In the genomic region with DNA sequence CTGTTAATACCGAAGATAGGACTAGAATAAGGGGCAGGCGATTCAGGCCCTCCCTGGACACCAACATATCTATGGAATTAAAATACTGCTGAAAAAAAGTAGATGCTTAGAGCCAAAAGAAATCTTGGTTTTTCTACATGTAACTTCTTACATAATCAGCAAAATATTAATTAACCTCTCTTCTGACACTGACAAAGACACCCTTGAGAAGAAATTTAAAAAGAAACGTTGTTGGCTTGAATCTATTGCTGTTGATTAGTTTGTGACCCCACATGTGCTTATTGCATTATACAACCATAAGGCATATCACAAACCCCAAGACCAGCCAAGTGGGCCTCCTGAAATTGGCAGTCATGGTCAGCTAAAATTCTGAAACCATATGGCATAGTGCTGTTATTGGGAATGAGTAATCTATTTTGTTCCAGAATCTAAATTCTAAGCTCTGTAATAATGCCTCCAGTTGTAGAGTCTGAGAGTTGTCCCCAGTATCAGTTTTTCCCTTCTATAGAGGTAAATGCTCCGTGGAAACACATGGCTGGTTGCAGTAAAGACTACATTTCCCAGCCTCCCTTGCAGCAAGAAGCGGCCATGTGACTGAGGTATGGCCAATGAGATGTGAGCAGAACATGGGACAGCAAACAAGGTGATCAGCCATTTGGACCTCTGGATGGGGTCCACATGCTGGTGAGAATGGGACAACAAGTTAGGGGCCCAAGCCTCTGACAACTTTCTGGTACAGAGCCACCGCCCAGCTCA, we compare ENCODE assay signal across 1 cellular context.
TF ChIP-seq lines count a peak whose summit lies in the region.

No MANE protein-coding gene starts in this region.

TF ChIP-seq in H1, 55 proteins besides CTCF, POLR2A, EP300 and RAD21 (continued from another document):
- TF ChIP-seq, protein P1, sequence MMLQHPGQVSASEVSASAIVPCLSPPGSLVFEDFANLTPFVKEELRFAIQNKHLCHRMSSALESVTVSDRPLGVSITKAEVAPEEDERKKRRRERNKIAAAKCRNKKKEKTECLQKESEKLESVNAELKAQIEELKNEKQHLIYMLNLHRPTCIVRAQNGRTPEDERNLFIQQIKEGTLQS (IDR thresholded peaks at IDR 0.05; ENCODE audit: insufficient read depth, low read depth, low read length): peak; percentile 89
- TF ChIP-seq TAF7 (optimal IDR thresholded peaks at IDR 0.05; ENCODE audit: borderline replicate concordance, low read depth, low read length) (no peak), ASH2L (IDR thresholded peaks at IDR 0.05; ENCODE audit: low read length) (no peak), CBX8 (IDR thresholded peaks at IDR 0.05; ENCODE audit: borderline replicate concordance, low read depth, low read length) (no peak), CEBPB (IDR thresholded peaks at IDR 0.05; ENCODE audit: low read depth, low read length) (no peak), SP1 (IDR thresholded peaks at IDR 0.05; ENCODE audit: low read depth, low read length) (peak; percentile 63; the same call in 1 of the 2 replicates), SRF (IDR thresholded peaks at IDR 0.05; ENCODE audit: low read depth, low read length) (no peak), HDAC6 (IDR thresholded peaks at IDR 0.05; ENCODE audit: low read depth, low read length) (no peak), SIX5 (IDR thresholded peaks at IDR 0.05; ENCODE audit: low read depth, low read length) (peak; percentile 83), KDM4A (IDR thresholded peaks at IDR 0.05; ENCODE audit: low read depth, low read length, severe bottlenecking) (no peak), EZH2 (IDR thresholded peaks at IDR 0.05; ENCODE audit: low read depth, low read length, severe bottlenecking) (no peak), SUZ12 (IDR thresholded peaks at IDR 0.05; ENCODE audit: low read length) (no peak)
- TF ChIP-seq, protein P2, sequence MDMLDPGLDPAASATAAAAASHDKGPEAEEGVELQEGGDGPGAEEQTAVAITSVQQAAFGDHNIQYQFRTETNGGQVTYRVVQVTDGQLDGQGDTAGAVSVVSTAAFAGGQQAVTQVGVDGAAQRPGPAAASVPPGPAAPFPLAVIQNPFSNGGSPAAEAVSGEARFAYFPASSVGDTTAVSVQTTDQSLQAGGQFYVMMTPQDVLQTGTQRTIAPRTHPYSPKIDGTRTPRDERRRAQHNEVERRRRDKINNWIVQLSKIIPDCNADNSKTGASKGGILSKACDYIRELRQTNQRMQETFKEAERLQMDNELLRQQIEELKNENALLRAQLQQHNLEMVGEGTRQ (IDR thresholded peaks at IDR 0.05; ENCODE audit: low read length): peak; percentile 93
- TF ChIP-seq, protein P3, sequence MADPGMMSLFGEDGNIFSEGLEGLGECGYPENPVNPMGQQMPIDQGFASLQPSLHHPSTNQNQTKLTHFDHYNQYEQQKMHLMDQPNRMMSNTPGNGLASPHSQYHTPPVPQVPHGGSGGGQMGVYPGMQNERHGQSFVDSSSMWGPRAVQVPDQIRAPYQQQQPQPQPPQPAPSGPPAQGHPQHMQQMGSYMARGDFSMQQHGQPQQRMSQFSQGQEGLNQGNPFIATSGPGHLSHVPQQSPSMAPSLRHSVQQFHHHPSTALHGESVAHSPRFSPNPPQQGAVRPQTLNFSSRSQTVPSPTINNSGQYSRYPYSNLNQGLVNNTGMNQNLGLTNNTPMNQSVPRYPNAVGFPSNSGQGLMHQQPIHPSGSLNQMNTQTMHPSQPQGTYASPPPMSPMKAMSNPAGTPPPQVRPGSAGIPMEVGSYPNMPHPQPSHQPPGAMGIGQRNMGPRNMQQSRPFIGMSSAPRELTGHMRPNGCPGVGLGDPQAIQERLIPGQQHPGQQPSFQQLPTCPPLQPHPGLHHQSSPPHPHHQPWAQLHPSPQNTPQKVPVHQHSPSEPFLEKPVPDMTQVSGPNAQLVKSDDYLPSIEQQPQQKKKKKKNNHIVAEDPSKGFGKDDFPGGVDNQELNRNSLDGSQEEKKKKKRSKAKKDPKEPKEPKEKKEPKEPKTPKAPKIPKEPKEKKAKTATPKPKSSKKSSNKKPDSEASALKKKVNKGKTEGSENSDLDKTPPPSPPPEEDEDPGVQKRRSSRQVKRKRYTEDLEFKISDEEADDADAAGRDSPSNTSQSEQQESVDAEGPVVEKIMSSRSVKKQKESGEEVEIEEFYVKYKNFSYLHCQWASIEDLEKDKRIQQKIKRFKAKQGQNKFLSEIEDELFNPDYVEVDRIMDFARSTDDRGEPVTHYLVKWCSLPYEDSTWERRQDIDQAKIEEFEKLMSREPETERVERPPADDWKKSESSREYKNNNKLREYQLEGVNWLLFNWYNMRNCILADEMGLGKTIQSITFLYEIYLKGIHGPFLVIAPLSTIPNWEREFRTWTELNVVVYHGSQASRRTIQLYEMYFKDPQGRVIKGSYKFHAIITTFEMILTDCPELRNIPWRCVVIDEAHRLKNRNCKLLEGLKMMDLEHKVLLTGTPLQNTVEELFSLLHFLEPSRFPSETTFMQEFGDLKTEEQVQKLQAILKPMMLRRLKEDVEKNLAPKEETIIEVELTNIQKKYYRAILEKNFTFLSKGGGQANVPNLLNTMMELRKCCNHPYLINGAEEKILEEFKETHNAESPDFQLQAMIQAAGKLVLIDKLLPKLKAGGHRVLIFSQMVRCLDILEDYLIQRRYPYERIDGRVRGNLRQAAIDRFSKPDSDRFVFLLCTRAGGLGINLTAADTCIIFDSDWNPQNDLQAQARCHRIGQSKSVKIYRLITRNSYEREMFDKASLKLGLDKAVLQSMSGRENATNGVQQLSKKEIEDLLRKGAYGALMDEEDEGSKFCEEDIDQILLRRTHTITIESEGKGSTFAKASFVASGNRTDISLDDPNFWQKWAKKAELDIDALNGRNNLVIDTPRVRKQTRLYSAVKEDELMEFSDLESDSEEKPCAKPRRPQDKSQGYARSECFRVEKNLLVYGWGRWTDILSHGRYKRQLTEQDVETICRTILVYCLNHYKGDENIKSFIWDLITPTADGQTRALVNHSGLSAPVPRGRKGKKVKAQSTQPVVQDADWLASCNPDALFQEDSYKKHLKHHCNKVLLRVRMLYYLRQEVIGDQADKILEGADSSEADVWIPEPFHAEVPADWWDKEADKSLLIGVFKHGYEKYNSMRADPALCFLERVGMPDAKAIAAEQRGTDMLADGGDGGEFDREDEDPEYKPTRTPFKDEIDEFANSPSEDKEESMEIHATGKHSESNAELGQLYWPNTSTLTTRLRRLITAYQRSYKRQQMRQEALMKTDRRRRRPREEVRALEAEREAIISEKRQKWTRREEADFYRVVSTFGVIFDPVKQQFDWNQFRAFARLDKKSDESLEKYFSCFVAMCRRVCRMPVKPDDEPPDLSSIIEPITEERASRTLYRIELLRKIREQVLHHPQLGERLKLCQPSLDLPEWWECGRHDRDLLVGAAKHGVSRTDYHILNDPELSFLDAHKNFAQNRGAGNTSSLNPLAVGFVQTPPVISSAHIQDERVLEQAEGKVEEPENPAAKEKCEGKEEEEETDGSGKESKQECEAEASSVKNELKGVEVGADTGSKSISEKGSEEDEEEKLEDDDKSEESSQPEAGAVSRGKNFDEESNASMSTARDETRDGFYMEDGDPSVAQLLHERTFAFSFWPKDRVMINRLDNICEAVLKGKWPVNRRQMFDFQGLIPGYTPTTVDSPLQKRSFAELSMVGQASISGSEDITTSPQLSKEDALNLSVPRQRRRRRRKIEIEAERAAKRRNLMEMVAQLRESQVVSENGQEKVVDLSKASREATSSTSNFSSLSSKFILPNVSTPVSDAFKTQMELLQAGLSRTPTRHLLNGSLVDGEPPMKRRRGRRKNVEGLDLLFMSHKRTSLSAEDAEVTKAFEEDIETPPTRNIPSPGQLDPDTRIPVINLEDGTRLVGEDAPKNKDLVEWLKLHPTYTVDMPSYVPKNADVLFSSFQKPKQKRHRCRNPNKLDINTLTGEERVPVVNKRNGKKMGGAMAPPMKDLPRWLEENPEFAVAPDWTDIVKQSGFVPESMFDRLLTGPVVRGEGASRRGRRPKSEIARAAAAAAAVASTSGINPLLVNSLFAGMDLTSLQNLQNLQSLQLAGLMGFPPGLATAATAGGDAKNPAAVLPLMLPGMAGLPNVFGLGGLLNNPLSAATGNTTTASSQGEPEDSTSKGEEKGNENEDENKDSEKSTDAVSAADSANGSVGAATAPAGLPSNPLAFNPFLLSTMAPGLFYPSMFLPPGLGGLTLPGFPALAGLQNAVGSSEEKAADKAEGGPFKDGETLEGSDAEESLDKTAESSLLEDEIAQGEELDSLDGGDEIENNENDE (IDR thresholded peaks at IDR 0.05; ENCODE audit: insufficient replicate concordance, low read length): no peak
